In the genomic region with DNA sequence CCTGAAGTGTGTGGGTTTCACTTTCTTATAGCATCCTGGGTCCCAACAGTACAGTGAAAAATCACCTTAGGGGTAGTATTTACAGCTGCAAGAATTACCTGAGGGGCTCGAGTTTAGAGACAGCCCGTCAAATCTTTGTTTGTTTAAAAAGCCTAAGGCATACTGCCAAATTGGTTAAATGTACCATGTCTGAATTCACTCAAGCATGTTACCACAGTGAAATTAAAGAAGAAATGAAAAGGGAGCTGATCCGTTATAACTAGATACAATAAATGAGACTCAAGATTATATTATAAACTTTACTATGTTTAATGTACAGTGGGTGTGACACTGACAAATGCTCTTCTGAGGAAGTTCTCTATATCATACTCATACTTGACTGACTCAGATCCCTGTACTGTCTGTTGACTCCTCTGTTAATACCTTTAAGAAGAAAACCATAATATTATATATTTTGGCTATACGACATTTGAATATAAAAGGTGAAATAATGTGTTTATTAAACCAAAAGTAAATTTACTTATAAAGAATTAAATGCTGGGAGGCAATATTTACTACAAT, we compare ENCODE assay signal across 20 cellular contexts.
DNase-seq lines count a peak whose midpoint lies in the region; TF ChIP-seq lines count a peak whose summit lies in the region.
"Had no signal": no experiment of that assay in that cellular context is flagged by ENCODE, and none has a peak within 500 bp of the region (broad histone marks: within the 10 kb centered on the region; RNA-seq: fewer than 3 reads in every experiment).

No MANE protein-coding gene starts in this region.

- no peak overlapping the region for H3K4me3 Mint-ChIP-seq in activated T-helper 1 cell treated with anti-CD3 and anti-CD28 coated beads, Interleukin-12 subunit alpha, Interleukin-12 subunit beta, Interleukin-2, Interleukin-4 antibody, amounts not matched to agents 30 ng/mL and 10 ng/mL and 1 ng/mL, durations not matched to agents 14 hours and 24 hours and 36 hours
- no peak overlapping the region for H3K4me3 Mint-ChIP-seq in T-helper 2 cell treated with Interferon-gamma antibody and Interleukin-4, amounts not matched to agents 5 μg/mL and 100 μg/mL, for 36 hours
- H3K4me3 Mint-ChIP-seq: activated CD4-positive, alpha-beta memory T cell treated with anti-CD3 and anti-CD28 coated beads, Interleukin-2, amount 10 ng/mL, durations not matched to agents 7 days and 5 days; activated naive CD4-positive, alpha-beta T cell treated with anti-CD3 and anti-CD28 coated beads, Interleukin-2, amount 50 U/mL, for 24 hours; activated T-cell treated with anti-CD3 and anti-CD28 coated beads, Interleukin-2, amount 50 U/mL, for 4 hours; B cell; stimulated activated memory B cell treated with anti-CD40 and anti-IgM and Interleukin-4, amounts not matched to agents 10 μg/mL and 1 μg/mL and 100 μg/mL, for 72 hours had no signal

- DNase-seq in M059J (ENCODE audit: low read depth): peak; percentile 35
- peak; percentile 63 for DNase-seq in NCI-H2107 treated with DMSO at 0.1 percent for 48 hours (lab: John Stamatoyannopoulos, UW; ENCODE audit: unreplicated experiment)
- peak; percentile 57 for DNase-seq in astrocyte of the cerebellum (ENCODE audit: low read depth)
- DNase-seq in left kidney (ENCODE audit: low read depth, low spot score): peak; percentile 27
- no peak for DNase-seq in SW 1271 (lab: John Stamatoyannopoulos, UW)
- no peak for DNase-seq in activated T-helper 1 cell treated with anti-CD3 and anti-CD28 coated beads, Interleukin-12 subunit alpha, Interleukin-12 subunit beta, Interleukin-2, Interleukin-4 antibody, amounts not matched to agents 30 ng/mL and 10 ng/mL and 1 ng/mL, durations not matched to agents 14 hours and 24 hours and 36 hours (ENCODE audit: low spot score)
- no peak for DNase-seq in AML-193 (lab: John Stamatoyannopoulos, UW)
- no peak for DNase-seq in T-helper 2 cell treated with Interferon-gamma antibody and Interleukin-4, amounts not matched to agents 5 μg/mL and 100 μg/mL, for 36 hours (ENCODE audit: low spot score)
- DNase-seq: activated CD4-positive, alpha-beta memory T cell treated with anti-CD3 and anti-CD28 coated beads, Interleukin-2, amount 10 ng/mL, durations not matched to agents 7 days and 5 days; activated T-cell treated with anti-CD3 and anti-CD28 coated beads, Interleukin-2, amount 50 U/mL, for 4 hours; brain microvascular endothelial cell; left ventricle myocardium superior; NK-92 treated with Interleukin-12 subunit alpha and Interleukin-12 subunit beta, amount 100 ng/mL, for 24 hours; retina; T-helper 1 cell; tibial artery had no signal

- no peaks in the 10 kb centered on the region for H3K9me3 Mint-ChIP-seq in activated T-helper 1 cell treated with anti-CD3 and anti-CD28 coated beads, Interleukin-12 subunit alpha, Interleukin-12 subunit beta, Interleukin-2, Interleukin-4 antibody, amounts not matched to agents 30 ng/mL and 10 ng/mL and 1 ng/mL, durations not matched to agents 14 hours and 24 hours and 36 hours
- H3K9me3 Mint-ChIP-seq in T-helper 2 cell treated with Interferon-gamma antibody and Interleukin-4, amounts not matched to agents 5 μg/mL and 100 μg/mL, for 36 hours: no peaks in the 10 kb centered on the region
- H3K9me3 Mint-ChIP-seq: activated CD4-positive, alpha-beta memory T cell treated with anti-CD3 and anti-CD28 coated beads, Interleukin-2, amount 10 ng/mL, durations not matched to agents 7 days and 5 days; activated naive CD4-positive, alpha-beta T cell treated with anti-CD3 and anti-CD28 coated beads, Interleukin-2, amount 50 U/mL, for 24 hours; activated T-cell treated with anti-CD3 and anti-CD28 coated beads, Interleukin-2, amount 50 U/mL, for 4 hours; stimulated activated memory B cell treated with anti-CD40 and anti-IgM and Interleukin-4, amounts not matched to agents 10 μg/mL and 1 μg/mL and 100 μg/mL, for 72 hours had no signal

- no peak overlapping the region for H3K4me3 ChIP-seq in astrocyte of the cerebellum (ENCODE audit: low read depth, low read length)
- H3K4me3 ChIP-seq: gastroesophageal sphincter, tibial artery had no signal

- no peak overlapping the region for H3K27ac Mint-ChIP-seq in activated T-helper 1 cell treated with anti-CD3 and anti-CD28 coated beads, Interleukin-12 subunit alpha, Interleukin-12 subunit beta, Interleukin-2, Interleukin-4 antibody, amounts not matched to agents 30 ng/mL and 10 ng/mL and 1 ng/mL, durations not matched to agents 14 hours and 24 hours and 36 hours
- no peak overlapping the region for H3K27ac Mint-ChIP-seq in T-helper 2 cell treated with Interferon-gamma antibody and Interleukin-4, amounts not matched to agents 5 μg/mL and 100 μg/mL, for 36 hours
- H3K27ac Mint-ChIP-seq: activated CD4-positive, alpha-beta memory T cell treated with anti-CD3 and anti-CD28 coated beads, Interleukin-2, amount 10 ng/mL, durations not matched to agents 7 days and 5 days; activated naive CD4-positive, alpha-beta T cell treated with anti-CD3 and anti-CD28 coated beads, Interleukin-2, amount 50 U/mL, for 24 hours; B cell; stimulated activated memory B cell treated with anti-CD40 and anti-IgM and Interleukin-4, amounts not matched to agents 10 μg/mL and 1 μg/mL and 100 μg/mL, for 72 hours had no signal

- peaks cover 4% of the 10 kb centered on the region for H3K27me3 Mint-ChIP-seq in activated T-helper 1 cell treated with anti-CD3 and anti-CD28 coated beads, Interleukin-12 subunit alpha, Interleukin-12 subunit beta, Interleukin-2, Interleukin-4 antibody, amounts not matched to agents 30 ng/mL and 10 ng/mL and 1 ng/mL, durations not matched to agents 14 hours and 24 hours and 36 hours (ENCODE audit: insufficient read depth)
- H3K27me3 Mint-ChIP-seq in T-helper 2 cell treated with Interferon-gamma antibody and Interleukin-4, amounts not matched to agents 5 μg/mL and 100 μg/mL, for 36 hours (ENCODE audit: low read depth): peaks cover 3% of the 10 kb centered on the region
- H3K27me3 Mint-ChIP-seq: activated CD4-positive, alpha-beta memory T cell treated with anti-CD3 and anti-CD28 coated beads, Interleukin-2, amount 10 ng/mL, durations not matched to agents 7 days and 5 days; stimulated activated memory B cell treated with anti-CD40 and anti-IgM and Interleukin-4, amounts not matched to agents 10 μg/mL and 1 μg/mL and 100 μg/mL, for 72 hours had no signal

- H3K36me3 Mint-ChIP-seq in activated T-helper 1 cell treated with anti-CD3 and anti-CD28 coated beads, Interleukin-12 subunit alpha, Interleukin-12 subunit beta, Interleukin-2, Interleukin-4 antibody, amounts not matched to agents 30 ng/mL and 10 ng/mL and 1 ng/mL, durations not matched to agents 14 hours and 24 hours and 36 hours (ENCODE audit: low read depth): no peaks in the 10 kb centered on the region
- no peaks in the 10 kb centered on the region for H3K36me3 Mint-ChIP-seq in T-helper 2 cell treated with Interferon-gamma antibody and Interleukin-4, amounts not matched to agents 5 μg/mL and 100 μg/mL, for 36 hours (ENCODE audit: low read depth)
- H3K36me3 Mint-ChIP-seq: activated naive CD4-positive, alpha-beta T cell treated with anti-CD3 and anti-CD28 coated beads, Interleukin-2, amount 50 U/mL, for 24 hours; stimulated activated memory B cell treated with anti-CD40 and anti-IgM and Interleukin-4, amounts not matched to agents 10 μg/mL and 1 μg/mL and 100 μg/mL, for 72 hours had no signal

- H3K4me1 Mint-ChIP-seq in activated T-helper 1 cell treated with anti-CD3 and anti-CD28 coated beads, Interleukin-12 subunit alpha, Interleukin-12 subunit beta, Interleukin-2, Interleukin-4 antibody, amounts not matched to agents 30 ng/mL and 10 ng/mL and 1 ng/mL, durations not matched to agents 14 hours and 24 hours and 36 hours (ENCODE audit: low read depth): no peaks in the 10 kb centered on the region
- H3K4me1 Mint-ChIP-seq in T-helper 2 cell treated with Interferon-gamma antibody and Interleukin-4, amounts not matched to agents 5 μg/mL and 100 μg/mL, for 36 hours (ENCODE audit: low read depth): no peaks in the 10 kb centered on the region
- H3K4me1 Mint-ChIP-seq: activated CD4-positive, alpha-beta memory T cell treated with anti-CD3 and anti-CD28 coated beads, Interleukin-2, amount 10 ng/mL, durations not matched to agents 7 days and 5 days; activated naive CD4-positive, alpha-beta T cell treated with anti-CD3 and anti-CD28 coated beads, Interleukin-2, amount 50 U/mL, for 24 hours; stimulated activated memory B cell treated with anti-CD40 and anti-IgM and Interleukin-4, amounts not matched to agents 10 μg/mL and 1 μg/mL and 100 μg/mL, for 72 hours had no signal

- in situ Hi-C loops in astrocyte of the cerebellum (cut with HindIII; ENCODE audit: low sequenced_read_pairs): no loop called here

- TF ChIP-seq CTCF in astrocyte of the cerebellum (IDR thresholded peaks at IDR 0.05; ENCODE audit: low read depth, low read length, missing control alignments): no peak

- intact Hi-C loops in activated T-helper 1 cell treated with anti-CD3 and anti-CD28 coated beads, Interleukin-12 subunit alpha, Interleukin-12 subunit beta, Interleukin-2, Interleukin-4 antibody, amounts not matched to agents 30 ng/mL and 10 ng/mL and 1 ng/mL, durations not matched to agents 14 hours and 24 hours and 36 hours (cut with micrococcal nuclease): no loop called here

Comparison
In these comparisons a context has a peak if more than half of its experiments do, and no peak if none do; other contexts are left out.
1. DNase-seq: peak in M059J (single experiment), NCI-H2107 treated with DMSO at 0.1 percent for 48 hours (single experiment), astrocyte of the cerebellum (single experiment) and left kidney (single experiment); none in SW 1271 (0 of 2), activated T-helper 1 cell treated with anti-CD3 and anti-CD28 coated beads, Interleukin-12 subunit alpha, Interleukin-12 subunit beta, Interleukin-2, Interleukin-4 antibody, amounts not matched to agents 30 ng/mL and 10 ng/mL and 1 ng/mL, durations not matched to agents 14 hours and 24 hours and 36 hours (single experiment), AML-193 (0 of 2) and T-helper 2 cell treated with Interferon-gamma antibody and Interleukin-4, amounts not matched to agents 5 μg/mL and 100 μg/mL, for 36 hours (single experiment).